Comparison of ENCODE assay signal across 8 cellular contexts in the genomic region with DNA sequence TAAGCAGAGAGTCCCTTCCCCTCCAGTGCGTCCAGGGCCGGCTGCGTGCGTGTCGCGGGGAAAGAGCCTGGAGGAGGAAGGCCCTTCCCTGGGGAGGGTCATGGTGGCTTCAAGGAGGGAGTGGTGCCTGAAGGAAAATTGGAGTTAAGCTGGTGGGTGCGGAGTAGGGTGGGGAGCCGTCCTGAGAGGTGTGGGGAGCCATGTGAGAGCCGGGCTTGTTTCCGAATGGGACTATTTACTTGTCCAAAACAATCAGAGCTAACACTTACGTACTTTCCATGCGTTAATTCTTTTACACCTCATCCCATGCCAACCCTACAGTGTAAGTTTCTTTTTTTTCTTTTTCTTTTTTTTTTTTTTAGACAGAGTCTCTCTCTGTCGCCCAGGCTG. TPM values are rescaled to one million over a fixed set of nuclear protein-coding genes. Genes with fewer than 3 reads are reported as not detected.
DNase-seq lines count a peak whose midpoint lies in the region; TF ChIP-seq lines count a peak whose summit lies in the region.

No MANE protein-coding gene starts in this region.

- intact Hi-C loops in testis (cut with DNase I; ENCODE audit: low total_unique reads): loop anchor here (10.0 kb wide), 1 partner anchor 100 kb away; no protein-coding TSS in a partner anchor

- no peak for TF ChIP-seq CTCF in kidney epithelial cell (IDR thresholded peaks at IDR 0.05; ENCODE audit: insufficient read depth, low read length, poor library complexity, severe bottlenecking)
- no peak for TF ChIP-seq CTCF in testis (IDR thresholded peaks at IDR 0.05)

- DNase-seq in NOMO-1 treated with DMSO at 0.1 percent for 48 hours (lab: John Stamatoyannopoulos, UW; ENCODE audit: unreplicated experiment): peak; percentile 4
- no peak for DNase-seq in NOMO-1 treated with dmso at 0.1 percent for 144 hours (lab: John Stamatoyannopoulos, UW; ENCODE audit: unreplicated experiment)
- DNase-seq in HT-29 (ENCODE audit: low spot score): peak; percentile 33
- no peak for DNase-seq in adipocyte (ENCODE audit: low read depth)
- DNase-seq in kidney epithelial cell (ENCODE audit: low read depth): no peak
- peak; percentile 23 for DNase-seq in testis
- no peak for DNase-seq in erythroblast (lab: John Stamatoyannopoulos, UW)
- no peak for DNase-seq in stimulated activated naive CD4-positive, alpha-beta T cell treated with Interleukin-2 at 50 U/mL for 16 hours (lab: John Stamatoyannopoulos, UW)

- TF ChIP-seq POLR2A in testis (IDR thresholded peaks at IDR 0.05) (no peak), erythroblast (IDR thresholded peaks at IDR 0.05; ENCODE audit: low read length) (no peak)

- peak overlapping the region; percentile 60 to 85 for H3K27ac ChIP-seq in testis

- H3K36me3 ChIP-seq in adipocyte (ENCODE audit: control insufficient read depth, insufficient read depth, low read length, severe bottlenecking): peaks cover 24% of the 10 kb centered on the region
- no peaks in the 10 kb centered on the region for H3K36me3 ChIP-seq in kidney epithelial cell (ENCODE audit: control insufficient read depth, insufficient read depth, low read length)
- H3K36me3 ChIP-seq in testis (ENCODE audit: low read depth, missing control alignments): no peaks in the 10 kb centered on the region

- peaks cover 17% of the 10 kb centered on the region for H3K4me1 ChIP-seq in adipocyte (ENCODE audit: control insufficient read depth, insufficient read depth, low read length)
- peaks cover 15% of the 10 kb centered on the region for H3K4me1 ChIP-seq in testis

- no peaks in the 10 kb centered on the region for H3K27me3 ChIP-seq in adipocyte (replicated peaks; ENCODE audit: control insufficient read depth, insufficient read depth, low read length)
- no peaks in the 10 kb centered on the region for H3K27me3 ChIP-seq in kidney epithelial cell (ENCODE audit: control insufficient read depth, insufficient read depth, low read length)
- no peaks in the 10 kb centered on the region for H3K27me3 ChIP-seq in testis

- peak overlapping the region; percentile 99 for H3K9ac ChIP-seq in adipocyte (ENCODE audit: low read length)

- H3K9me3 ChIP-seq in adipocyte (ENCODE audit: control insufficient read depth, low read length): no peaks in the 10 kb centered on the region
- no peaks in the 10 kb centered on the region for H3K9me3 ChIP-seq in testis

- 0 to 1% methylated on average over 13 of the region's 13 CpGs for WGBS in testis, 2 donors

- H3K4me3 ChIP-seq in adipocyte (ENCODE audit: low read length) (peak overlapping the region; percentile 100), kidney epithelial cell (ENCODE audit: low read depth, low read length) (peak overlapping the region; percentile 100), testis (peak overlapping the region; percentile 82 to 90)

RNA-seq across cellular contexts. Expression of a gene that starts 0.8 kb away (rescaled TPM):
- 20.4 and 22.0 TPM in 2 replicates for total RNA-seq in HT-29 (2014; rRNA removed; shearing (Covaris generic))
- total RNA-seq in kidney epithelial cell: 12.4 and 22.6 TPM in 2 replicates
- total RNA-seq in testis: 10 to 100 TPM; 42.6 to 47.1 TPM
- 68.9 TPM for polyA plus RNA-seq in testis (ENCODE audit: insufficient read depth, low read depth, low replicate concordance)

RNA-seq across cellular contexts. Expression of a gene that starts 0.8 kb away (rescaled TPM):
- total RNA-seq in HT-29 (2014; rRNA removed; shearing (Covaris generic)): 128 and 129 TPM in 2 replicates
- total RNA-seq in kidney epithelial cell (84.3 and 87.4 TPM in 2 replicates), testis (10 to 100 TPM; 43.2 to 45.0 TPM)
- polyA plus RNA-seq in testis (ENCODE audit: insufficient read depth, low read depth, low replicate concordance): 96.2 TPM

Comparison
In these comparisons a context has a peak if more than half of its experiments do, and no peak if none do; other contexts are left out.
1. DNase-seq: peak in NOMO-1 treated with DMSO at 0.1 percent for 48 hours (single experiment), HT-29 (single experiment) and testis (single experiment); none in NOMO-1 treated with dmso at 0.1 percent for 144 hours (single experiment), adipocyte (single experiment), kidney epithelial cell (single experiment), erythroblast (0 of 2) and stimulated activated naive CD4-positive, alpha-beta T cell treated with Interleukin-2 at 50 U/mL for 16 hours (single experiment).
2. Peak in every context shown above with its lines, with median percentiles within 50 percentile points of each other: H3K4me3 ChIP-seq.